ENCODE assay signal across 19 cellular contexts in the genomic region with DNA sequence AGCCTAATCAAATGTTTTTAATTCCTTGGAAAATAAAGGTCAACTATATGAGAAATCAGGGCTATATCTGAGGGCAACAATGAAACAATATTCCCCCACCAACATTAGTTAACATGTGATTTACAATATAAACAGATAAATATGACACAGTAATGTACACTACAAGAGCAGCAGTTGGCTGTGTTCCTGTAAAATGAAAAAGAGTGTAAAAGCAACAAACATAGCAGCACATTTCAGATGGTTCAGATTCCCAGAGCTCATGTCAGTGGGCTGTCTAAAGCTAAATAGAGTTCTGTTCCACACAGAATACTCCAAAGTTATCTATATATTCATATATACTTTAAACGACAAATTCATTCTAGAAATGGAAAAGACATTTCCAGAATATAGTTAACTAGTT. TPM values are rescaled to one million over a fixed set of nuclear protein-coding genes. Genes with fewer than 3 reads are reported as not detected.
DNase-seq lines count a peak whose midpoint lies in the region; ATAC-seq and TF ChIP-seq lines count a peak whose summit lies in the region.
"Had no signal": no experiment of that assay in that cellular context is flagged by ENCODE, and none has a peak within 500 bp of the region (broad histone marks: within the 10 kb centered on the region; RNA-seq: fewer than 3 reads in every experiment).

No MANE protein-coding gene starts in this region.

- intact Hi-C loops in dorsolateral prefrontal cortex (cut with DNase I) (no loop called here), Right ventricle myocardium superior (cut with DNase I) (no loop called here)

- H3K27ac ChIP-seq in 22Rv1 (peak overlapping the region; percentile 11; the same call in 1 of the 2 replicates), dorsolateral prefrontal cortex (peak overlapping the region in 37 of 59 donors; percentile 4 to 83 (median 50))
- H3K27ac ChIP-seq: BLaER1 treated with 17β-estradiol and CSF1 and Interleukin-3, amounts not matched to agents 10 nM and 100 nM had no signal

- DNase-seq in LNCaP clone FGC (ENCODE audit: low read depth) (peak; percentile 50), dorsolateral prefrontal cortex (no peak), iris pigment epithelial cell (ENCODE audit: low read depth) (peak; percentile 45), H7 (no peak), Right ventricle myocardium superior (no peak)
- no peak for DNase-seq in NK-92 treated with Interleukin-12 subunit alpha and Interleukin-12 subunit beta, amount 100 ng/mL, for 24 hours (lab: John Stamatoyannopoulos, UW)
- DNase-seq: CD8-positive, alpha-beta memory T cell; DMS79; H9; KG1; NCI-H1092; NCI-H146; NCI-H2107; NCI-H345; NCI-H69; OCI-M1 had no signal

- H3K36me3 ChIP-seq in H7 (replicated peaks; ENCODE audit: control insufficient read depth, insufficient read depth, low read length) = no peaks in the 10 kb centered on the region; the same call in 1 of the 2 replicates

- no peak for ATAC-seq in HG03442 (IDR thresholded peaks at IDR 0.05; ENCODE audit: unreplicated experiment)
- ATAC-seq in Right ventricle myocardium superior (ENCODE audit: poor library complexity) = no peak

- H3K27me3 ChIP-seq in dorsolateral prefrontal cortex (no peaks in the 10 kb centered on the region), H7 (ENCODE audit: control insufficient read depth, insufficient read depth, low read length) (no peaks in the 10 kb centered on the region)
- H3K27me3 ChIP-seq: BLaER1 treated with 17β-estradiol and CSF1 and Interleukin-3, amounts not matched to agents 10 nM and 100 nM had no signal

- no peak for TF ChIP-seq CTCF in 22Rv1 (IDR thresholded peaks at IDR 0.05)
- TF ChIP-seq CTCF in LNCaP clone FGC (IDR thresholded peaks at IDR 0.05; ENCODE audit: control insufficient read depth, extremely low read depth, insufficient read depth) = no peak
- TF ChIP-seq CTCF in dorsolateral prefrontal cortex (IDR thresholded peaks at IDR 0.05 in 54 of 56, conservative IDR thresholded peaks at IDR 0.05 in 2 of 56; ENCODE audit: low read depth in 1 of 56, partially characterized antibody in 56 of 56) = no peak

- no peak overlapping the region for H3K4me3 ChIP-seq in LNCaP clone FGC (ENCODE audit: low read depth, low read length)
- H3K4me3 ChIP-seq in dorsolateral prefrontal cortex = no peak overlapping the region
- H3K4me3 ChIP-seq in H7 (ENCODE audit: insufficient read depth, low read depth, low read length) = no peak overlapping the region
- H3K4me3 ChIP-seq: BLaER1 treated with 17β-estradiol and CSF1 and Interleukin-3, amounts not matched to agents 10 nM and 100 nM had no signal

RNA-seq across cellular contexts. Expression of gene ANKRD28, which starts 42.6 kb away (rescaled TPM):
- total RNA-seq in dorsolateral prefrontal cortex (100 to 1,000 TPM in 4 of 120 experiments, 10 to 100 TPM in 116; 46.9 to 110 (median 74.2) TPM), Right ventricle myocardium superior (21.9 TPM)
- 28.5 and 38.9 TPM in 2 replicates for total RNA-seq in H7 (2014; rRNA removed; shearing (Covaris generic))

Comparison
In these comparisons a context has a peak if more than half of its experiments do, and no peak if none do; other contexts are left out.
1. DNase-seq: peak in LNCaP clone FGC (single experiment) and iris pigment epithelial cell (single experiment); none in dorsolateral prefrontal cortex (0 of 10), H7 (single experiment), NK-92 treated with Interleukin-12 subunit alpha and Interleukin-12 subunit beta, amount 100 ng/mL, for 24 hours (single experiment) and Right ventricle myocardium superior (single experiment).